Comparison of ENCODE assay signal across 8 cellular contexts in genomic region chr9:110579763-110580255, GRCh38. TPM values are rescaled to one million over a fixed set of nuclear protein-coding genes. Genes with fewer than 3 reads are reported as not detected.
DNase-seq lines count a peak whose midpoint lies in the region; ATAC-seq lines count a peak whose summit lies in the region.

No MANE protein-coding gene starts in this region.

- no peak overlapping the region for H3K4me3 ChIP-seq in mucosa of stomach (ENCODE audit: low read length)

- peak overlapping the region; percentile 47 for H3K9ac ChIP-seq in mucosa of stomach (ENCODE audit: low read length)

- DNase-seq in Right ventricle myocardium inferior (ENCODE audit: missing footprints) (peak; percentile 66), cardiac septum (ENCODE audit: low spot score) (no peak), epidermal melanocyte (ENCODE audit: insufficient read length, low spot score) (peak; percentile 62), NCI-H146 treated with DMSO at 0.1 percent for 48 hours (lab: John Stamatoyannopoulos, UW; ENCODE audit: unreplicated experiment) (no peak)
- no peak for DNase-seq in stimulated activated CD4-positive, alpha-beta T cell treated with anti-CD3 and anti-CD28 coated beads, Interleukin-15, amount 100 ng/mL, for 24 hours
- DNase-seq in activated CD4-positive, alpha-beta T cell treated with anti-CD3 and anti-CD28 coated beads for 4 hours: no peak

- H3K36me3 ChIP-seq in mucosa of stomach (ENCODE audit: control insufficient read depth, insufficient read depth, low read length): no peaks in the 10 kb centered on the region

- H3K27me3 ChIP-seq in mucosa of stomach (ENCODE audit: control insufficient read depth, insufficient read depth, low read length): peaks cover 19% of the 10 kb centered on the region

- intact Hi-C loops in Right ventricle myocardium inferior (cut with DNase I): loop anchor here (2.0 to 5.0 kb wide), 2 partner anchors 31 to 128 kb away; no protein-coding TSS in a partner anchor
- intact Hi-C loops in cardiac septum (cut with DNase I): loop anchor here (10.0 kb wide), 1 partner anchor 125 kb away; no protein-coding TSS in a partner anchor

- ATAC-seq in Right ventricle myocardium inferior: peak; percentile 40
- ATAC-seq in GM19452 (IDR thresholded peaks at IDR 0.05; ENCODE audit: unreplicated experiment): no peak

- H3K9me3 ChIP-seq in mucosa of stomach (ENCODE audit: control insufficient read depth, low read length): no peaks in the 10 kb centered on the region

- peaks cover 3% of the 10 kb centered on the region for H3K4me1 ChIP-seq in mucosa of stomach (ENCODE audit: control insufficient read depth, insufficient read depth, low read length)

RNA-seq across cellular contexts. Expression of gene SVEP1, which starts 0.3 kb away (rescaled TPM):
- total RNA-seq in Right ventricle myocardium inferior (6.4 TPM), cardiac septum (6.7 TPM)

Comparison
In these comparisons a context has a peak if more than half of its experiments do, and no peak if none do; other contexts are left out.
1. DNase-seq: peak in Right ventricle myocardium inferior (single experiment) and epidermal melanocyte (single experiment); none in cardiac septum (single experiment), stimulated activated CD4-positive, alpha-beta T cell treated with anti-CD3 and anti-CD28 coated beads, Interleukin-15, amount 100 ng/mL, for 24 hours (single experiment), NCI-H146 treated with DMSO at 0.1 percent for 48 hours (single experiment) and activated CD4-positive, alpha-beta T cell treated with anti-CD3 and anti-CD28 coated beads for 4 hours (0 of 2).